Comparison of ENCODE assay signal across 8 cellular contexts in the genomic region with DNA sequence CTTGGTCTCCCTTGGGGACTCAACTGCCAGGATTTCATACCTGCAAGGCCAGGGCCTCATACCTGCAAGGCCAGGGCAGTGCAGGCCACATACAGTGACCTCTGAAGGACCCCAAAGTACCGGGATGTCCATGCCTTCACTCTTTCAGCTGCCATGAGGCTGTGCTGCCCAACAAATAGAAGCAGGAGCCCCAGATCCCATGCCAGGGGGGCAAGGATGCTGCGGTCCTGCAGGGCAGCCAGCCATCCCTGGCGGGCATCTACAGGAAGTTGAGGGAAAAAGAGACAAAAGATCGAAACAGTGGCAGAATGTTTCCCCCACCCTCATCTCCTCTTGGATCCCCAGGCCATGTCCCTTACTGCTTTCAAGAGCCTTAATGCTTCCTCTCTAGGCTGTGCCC. TPM values are rescaled to one million over a fixed set of nuclear protein-coding genes. Genes with fewer than 3 reads are reported as not detected.
DNase-seq lines count a peak whose midpoint lies in the region; ATAC-seq, FAIRE-seq and TF ChIP-seq lines count a peak whose summit lies in the region.

No MANE protein-coding gene starts in this region.

- H3K4me3 Mint-ChIP-seq in progenitor cell of endocrine pancreas (ENCODE audit: low read depth) = peak overlapping the region; percentile 92

- intact Hi-C loops in esophagus squamous epithelium (cut with DNase I) = loop anchor here (10.0 kb wide), 1 partner anchor 195 kb away; the partner anchor contains the start of gene DDR1

- ATAC-seq in RWPE2 (ENCODE audit: low read depth) (no peak), HG03469 (IDR thresholded peaks at IDR 0.05; ENCODE audit: unreplicated experiment) (no peak)

- H3K9me3 Mint-ChIP-seq in progenitor cell of endocrine pancreas (ENCODE audit: low read depth) = no peaks in the 10 kb centered on the region

- TF ChIP-seq POLR2A in esophagus squamous epithelium (IDR thresholded peaks at IDR 0.05) = no peak

- no peaks in the 10 kb centered on the region for H3K9me3 ChIP-seq in ES-I3 (ENCODE audit: control insufficient read depth, insufficient read depth, low read length)
- no peaks in the 10 kb centered on the region for H3K9me3 ChIP-seq in RWPE2 (ENCODE audit: severe bottlenecking)
- no peaks in the 10 kb centered on the region for H3K9me3 ChIP-seq in esophagus squamous epithelium

- no peaks in the 10 kb centered on the region for H3K36me3 ChIP-seq in ES-I3 (ENCODE audit: insufficient read depth, low read length)
- H3K36me3 ChIP-seq in RWPE2 (ENCODE audit: low read depth) = peaks cover 8% of the 10 kb centered on the region
- H3K36me3 ChIP-seq in esophagus squamous epithelium = no peaks in the 10 kb centered on the region

- FAIRE-seq in RCC 7860 (lab: Jason Lieb, UNC) = no peak

- H3K9ac ChIP-seq in ES-I3 (ENCODE audit: low read depth, low read length) = peak overlapping the region; percentile 86; the same call in 1 of the 2 replicates

- peak overlapping the region; percentile 58 for H3K4me3 ChIP-seq in RWPE2 (ENCODE audit: severe bottlenecking)
- peak overlapping the region in 3 of 4 donors; percentile 62 to 80 (median 77) for H3K4me3 ChIP-seq in esophagus squamous epithelium

- 4 to 11% methylated on average over 3 to 4 of the region's 4 CpGs for WGBS in esophagus squamous epithelium, 2 donors

- H3K27ac Mint-ChIP-seq in progenitor cell of endocrine pancreas = peak overlapping the region; percentile 92

- H3K4me1 Mint-ChIP-seq in progenitor cell of endocrine pancreas (ENCODE audit: low read depth) = peaks cover 39% of the 10 kb centered on the region

- H3K36me3 Mint-ChIP-seq in progenitor cell of endocrine pancreas (ENCODE audit: insufficient read depth) = no peaks in the 10 kb centered on the region

- no peak for TF ChIP-seq CTCF in RWPE2 (IDR thresholded peaks at IDR 0.05; ENCODE audit: poor library complexity, severe bottlenecking)
- no peak for TF ChIP-seq CTCF in esophagus squamous epithelium (IDR thresholded peaks at IDR 0.05)
- TF ChIP-seq CTCF in progenitor cell of endocrine pancreas (IDR thresholded peaks at IDR 0.05; ENCODE audit: unreplicated experiment) = no peak

- DNase-seq in RWPE2 (ENCODE audit: low spot score) = no peak
- DNase-seq in esophagus squamous epithelium (lab: John Stamatoyannopoulos, UW) = no peak
- no peak for DNase-seq in progenitor cell of endocrine pancreas (ENCODE audit: low spot score, unreplicated experiment)
- no peak for DNase-seq in RCC 7860 (ENCODE audit: low spot score)
- DNase-seq in activated CD4-positive, alpha-beta T cell treated with anti-CD3 and anti-CD28 coated beads, Interleukin-2, amount 50 U/mL, for 1 hour = no peak
- DNase-seq in NCI-H446 treated with DMSO at 0.1 percent for 48 hours (lab: John Stamatoyannopoulos, UW) = no peak

- no peaks in the 10 kb centered on the region for H3K27me3 Mint-ChIP-seq in progenitor cell of endocrine pancreas

- H3K27ac ChIP-seq in RWPE2 (ENCODE audit: poor library complexity, severe bottlenecking) (peak overlapping the region; percentile 95), esophagus squamous epithelium (peak overlapping the region; percentile 74 to 99 (median 98))

- H3K27me3 ChIP-seq in RWPE2 (ENCODE audit: insufficient read depth, poor library complexity, severe bottlenecking) (no peaks in the 10 kb centered on the region), esophagus squamous epithelium (no peaks in the 10 kb centered on the region)

- H3K4me1 ChIP-seq in ES-I3 (ENCODE audit: insufficient read depth, low read length) (peaks cover 10% of the 10 kb centered on the region), RWPE2 (ENCODE audit: insufficient read depth, poor library complexity, severe bottlenecking) (peaks cover 11% of the 10 kb centered on the region), esophagus squamous epithelium (peaks cover 39 to 59% (median 40%) of the 10 kb centered on the region in 3 donors)

RNA-seq across cellular contexts. Expression of gene NRM, which starts 0.8 kb away (rescaled TPM):
- 1 to 10 TPM; 3.8 to 7.4 (median 6.7) TPM for total RNA-seq in esophagus squamous epithelium
- 35.5 and 37.9 TPM in 2 replicates for total RNA-seq in progenitor cell of endocrine pancreas

RNA-seq across cellular contexts. Expression of gene PPP1R18, which starts 3.5 kb away (rescaled TPM):
- 10 to 100 TPM in 3 of 4 donors, 1 to 10 TPM in 1; 9.8 to 22.2 (median 17.4) TPM for total RNA-seq in esophagus squamous epithelium
- 22.5 and 25.4 TPM in 2 replicates for total RNA-seq in progenitor cell of endocrine pancreas

RNA-seq across cellular contexts. Expression of gene DHX16, which starts 17.2 kb away (rescaled TPM):
- total RNA-seq in esophagus squamous epithelium (10 to 100 TPM; 11.4 to 26.6 (median 24.4) TPM), progenitor cell of endocrine pancreas (30.0 and 31.0 TPM in 2 replicates)

RNA-seq across cellular contexts. Expression of gene MDC1, which starts 27.1 kb away (rescaled TPM):
- 1 to 10 TPM; 2.4 to 7.4 (median 7.0) TPM for total RNA-seq in esophagus squamous epithelium
- 58.5 and 67.6 TPM in 2 replicates for total RNA-seq in progenitor cell of endocrine pancreas

RNA-seq across cellular contexts. Expression of gene TUBB, which starts 30.2 kb away (rescaled TPM):
- 100 to 1,000 TPM; 151 to 351 (median 255) TPM for total RNA-seq in esophagus squamous epithelium
- total RNA-seq in progenitor cell of endocrine pancreas = 1,227 and 1,272 TPM in 2 replicates
